Comparison of ENCODE assay signal across 1 cellular context in genomic region chr16:3059723-3060242, GRCh38.
TF ChIP-seq lines count a peak whose summit lies in the region.

No MANE protein-coding gene starts in this region.

TF ChIP-seq in HepG2, 621 proteins besides CTCF, POLR2A, EP300 and RAD21 (continued from another document):
- 0 out of 2 replicates have a peak, but pooled peaks have one; percentile 9 for TF ChIP-seq UBTF (CRISPR knock-in tag; IDR thresholded peaks at IDR 0.05)
- TF ChIP-seq ZNF333 (CRISPR knock-in tag; IDR thresholded peaks at IDR 0.05; ENCODE audit: borderline replicate concordance) = no peak
- no peak for TF ChIP-seq RFXANK (CRISPR knock-in tag; IDR thresholded peaks at IDR 0.05)
- TF ChIP-seq ZBTB33 (CRISPR knock-in tag; IDR thresholded peaks at IDR 0.05) = no peak
- TF ChIP-seq ZNF737 (CRISPR knock-in tag; IDR thresholded peaks at IDR 0.05; ENCODE audit: borderline replicate concordance) = no peak
- peak; percentile 10; the same call in 1 of the 2 replicates for TF ChIP-seq ZNF317 (CRISPR knock-in tag; IDR thresholded peaks at IDR 0.05)
- 0 out of 2 replicates have a peak, but pooled peaks have one; percentile 1 for TF ChIP-seq ZSCAN9 (CRISPR knock-in tag; IDR thresholded peaks at IDR 0.05; ENCODE audit: borderline replicate concordance)
- TF ChIP-seq SRY (CRISPR knock-in tag; IDR thresholded peaks at IDR 0.05) = 0 out of 2 replicates have a peak, but pooled peaks have one; percentile 2
- TF ChIP-seq ZNF589 (CRISPR knock-in tag; conservative IDR thresholded peaks at IDR 0.05) = no peak
